In genomic region chr19:56014765-56015164, GRCh38 we compare ENCODE assay signal across 9 cellular contexts. TPM values are rescaled to one million over a fixed set of nuclear protein-coding genes. Genes with fewer than 3 reads are reported as not detected.
"Had no signal": no experiment of that assay in that cellular context is flagged by ENCODE, and none has a peak within 500 bp of the region (broad histone marks: within the 10 kb centered on the region; RNA-seq: fewer than 3 reads in every experiment).

No MANE protein-coding gene starts in this region.

- DNase-seq: GDM1, GF-D8 had no signal

- FAIRE-seq: G401.6, GM12878, GM12891, GM12892, GM18507, GM19239 had no signal

- ATAC-seq: GM12878 had no signal

- H3K4me3 ChIP-seq: GM12878 had no signal

RNA-seq across cellular contexts. Expression of gene NLRP5, which starts 28.2 kb away (rescaled TPM):
- total RNA-seq: G401, GM12878 had no signal
